Comparison of ENCODE assay signal across 1 cellular context in the genomic region with DNA sequence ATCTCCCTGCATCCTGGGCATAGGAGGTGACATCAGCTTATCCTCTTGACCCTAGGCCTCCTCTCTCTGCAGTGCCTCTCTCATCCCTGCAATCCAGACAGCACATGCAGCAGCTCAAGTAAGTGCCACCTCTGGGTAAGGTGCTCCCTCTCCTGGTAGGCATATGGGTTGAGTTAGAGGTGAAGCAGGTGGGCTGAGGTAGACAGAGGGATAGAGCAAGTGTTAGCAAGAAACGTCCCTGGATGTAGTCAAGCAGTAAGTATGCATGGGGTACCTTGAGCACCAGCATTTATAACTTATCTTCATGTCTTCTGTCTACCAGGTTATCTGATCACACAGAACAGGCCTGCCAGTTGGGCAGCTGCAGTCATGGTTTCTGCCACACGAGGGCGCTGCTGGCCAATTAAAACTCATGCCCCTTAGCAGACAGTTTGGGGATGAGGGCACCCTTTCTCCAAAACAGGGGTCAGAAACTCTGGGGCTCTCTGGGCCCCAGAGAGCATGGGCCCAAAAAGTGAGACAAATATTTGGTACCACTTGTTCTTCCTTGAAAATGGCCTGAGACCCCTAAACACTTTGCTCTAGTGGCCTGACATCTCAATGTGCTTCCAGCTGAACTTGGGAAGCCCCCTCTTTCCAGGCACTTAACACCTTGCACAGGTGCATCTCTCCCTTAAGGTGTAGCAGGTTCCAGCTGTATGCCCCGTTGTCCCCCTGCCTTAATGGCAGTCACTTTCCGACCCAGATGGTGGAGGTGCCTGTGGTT.
TF ChIP-seq lines count a peak whose summit lies in the region.

No MANE protein-coding gene starts in this region.

TF ChIP-seq in K562, 482 proteins besides CTCF, POLR2A, EP300 and RAD21 (continued from another document and continues in another):
- TF ChIP-seq MITF (IDR thresholded peaks at IDR 0.05) (no peak), ZFPM2 (CRISPR knock-in tag; IDR thresholded peaks at IDR 0.05) (no peak), ZNF212 (CRISPR knock-in tag; IDR thresholded peaks at IDR 0.05) (no peak), U2AF2 (optimal IDR thresholded peaks at IDR 0.05; ENCODE audit: low read depth, low read length) (no peak), SAFB (IDR thresholded peaks at IDR 0.05; ENCODE audit: borderline replicate concordance, low read depth, low read length) (no peak), U2AF1 (optimal IDR thresholded peaks at IDR 0.05; ENCODE audit: low read depth, low read length) (no peak), IRF1 (CRISPR knock-in tag; IDR thresholded peaks at IDR 0.05; ENCODE audit: borderline replicate concordance) (no peak), USF2 (CRISPR knock-in tag; IDR thresholded peaks at IDR 0.05) (no peak), L3MBTL2 (IDR thresholded peaks at IDR 0.05) (0 out of 2 replicates have a peak, but pooled peaks have one; percentile 12), ELK1 (CRISPR knock-in tag; IDR thresholded peaks at IDR 0.05) (no peak), HDAC3 (IDR thresholded peaks at IDR 0.05; ENCODE audit: borderline replicate concordance, partially characterized antibody) (no peak), SMARCB1 (IDR thresholded peaks at IDR 0.05; ENCODE audit: insufficient read length, low read depth) (no peak), TGIF2 (CRISPR knock-in tag; IDR thresholded peaks at IDR 0.05) (no peak), ZNF583 (CRISPR knock-in tag; IDR thresholded peaks at IDR 0.05) (no peak), ZNF12 (CRISPR knock-in tag; IDR thresholded peaks at IDR 0.05) (no peak), ESRRA (IDR thresholded peaks at IDR 0.05; ENCODE audit: borderline replicate concordance, low read depth) (0 out of 2 replicates have a peak, but pooled peaks have one; percentile 19), TAF7 (tag; IDR thresholded peaks at IDR 0.05) (no peak), THAP12 (CRISPR knock-in tag; IDR thresholded peaks at IDR 0.05) (no peak), CAMTA2 (CRISPR knock-in tag; conservative IDR thresholded peaks at IDR 0.05) (no peak), SRF (CRISPR knock-in tag; IDR thresholded peaks at IDR 0.05) (no peak), TRIM28 (IDR thresholded peaks at IDR 0.05) (no peak), ZFP36 (IDR thresholded peaks at IDR 0.05; ENCODE audit: low read depth, low read length, partially characterized antibody) (no peak), ZKSCAN1 (IDR thresholded peaks at IDR 0.05; ENCODE audit: low read depth, low read length) (no peak), PTBP1 (IDR thresholded peaks at IDR 0.05; ENCODE audit: low read depth, low read length) (no peak), ZNF121 (CRISPR knock-in tag; conservative IDR thresholded peaks at IDR 0.05) (no peak), BRF1 (IDR thresholded peaks at IDR 0.05; ENCODE audit: borderline replicate concordance, extremely low read depth, insufficient read length) (no peak), FOXJ3 (CRISPR knock-in tag; IDR thresholded peaks at IDR 0.05) (no peak), KDM4B (IDR thresholded peaks at IDR 0.05; ENCODE audit: borderline replicate concordance in 2 of 2, low read depth in 1 of 2) (no peak), FOXK2 (conservative IDR thresholded peaks at IDR 0.05 in 1 of 2, IDR thresholded peaks at IDR 0.05 in 1 of 2; ENCODE audit: low read depth in 2 of 2) (no peak)
- TF ChIP-seq, protein P1, sequence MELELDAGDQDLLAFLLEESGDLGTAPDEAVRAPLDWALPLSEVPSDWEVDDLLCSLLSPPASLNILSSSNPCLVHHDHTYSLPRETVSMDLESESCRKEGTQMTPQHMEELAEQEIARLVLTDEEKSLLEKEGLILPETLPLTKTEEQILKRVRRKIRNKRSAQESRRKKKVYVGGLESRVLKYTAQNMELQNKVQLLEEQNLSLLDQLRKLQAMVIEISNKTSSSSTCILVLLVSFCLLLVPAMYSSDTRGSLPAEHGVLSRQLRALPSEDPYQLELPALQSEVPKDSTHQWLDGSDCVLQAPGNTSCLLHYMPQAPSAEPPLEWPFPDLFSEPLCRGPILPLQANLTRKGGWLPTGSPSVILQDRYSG (tag; conservative IDR thresholded peaks at IDR 0.05; ENCODE audit: low read depth): no peak
- TF ChIP-seq, protein P2, sequence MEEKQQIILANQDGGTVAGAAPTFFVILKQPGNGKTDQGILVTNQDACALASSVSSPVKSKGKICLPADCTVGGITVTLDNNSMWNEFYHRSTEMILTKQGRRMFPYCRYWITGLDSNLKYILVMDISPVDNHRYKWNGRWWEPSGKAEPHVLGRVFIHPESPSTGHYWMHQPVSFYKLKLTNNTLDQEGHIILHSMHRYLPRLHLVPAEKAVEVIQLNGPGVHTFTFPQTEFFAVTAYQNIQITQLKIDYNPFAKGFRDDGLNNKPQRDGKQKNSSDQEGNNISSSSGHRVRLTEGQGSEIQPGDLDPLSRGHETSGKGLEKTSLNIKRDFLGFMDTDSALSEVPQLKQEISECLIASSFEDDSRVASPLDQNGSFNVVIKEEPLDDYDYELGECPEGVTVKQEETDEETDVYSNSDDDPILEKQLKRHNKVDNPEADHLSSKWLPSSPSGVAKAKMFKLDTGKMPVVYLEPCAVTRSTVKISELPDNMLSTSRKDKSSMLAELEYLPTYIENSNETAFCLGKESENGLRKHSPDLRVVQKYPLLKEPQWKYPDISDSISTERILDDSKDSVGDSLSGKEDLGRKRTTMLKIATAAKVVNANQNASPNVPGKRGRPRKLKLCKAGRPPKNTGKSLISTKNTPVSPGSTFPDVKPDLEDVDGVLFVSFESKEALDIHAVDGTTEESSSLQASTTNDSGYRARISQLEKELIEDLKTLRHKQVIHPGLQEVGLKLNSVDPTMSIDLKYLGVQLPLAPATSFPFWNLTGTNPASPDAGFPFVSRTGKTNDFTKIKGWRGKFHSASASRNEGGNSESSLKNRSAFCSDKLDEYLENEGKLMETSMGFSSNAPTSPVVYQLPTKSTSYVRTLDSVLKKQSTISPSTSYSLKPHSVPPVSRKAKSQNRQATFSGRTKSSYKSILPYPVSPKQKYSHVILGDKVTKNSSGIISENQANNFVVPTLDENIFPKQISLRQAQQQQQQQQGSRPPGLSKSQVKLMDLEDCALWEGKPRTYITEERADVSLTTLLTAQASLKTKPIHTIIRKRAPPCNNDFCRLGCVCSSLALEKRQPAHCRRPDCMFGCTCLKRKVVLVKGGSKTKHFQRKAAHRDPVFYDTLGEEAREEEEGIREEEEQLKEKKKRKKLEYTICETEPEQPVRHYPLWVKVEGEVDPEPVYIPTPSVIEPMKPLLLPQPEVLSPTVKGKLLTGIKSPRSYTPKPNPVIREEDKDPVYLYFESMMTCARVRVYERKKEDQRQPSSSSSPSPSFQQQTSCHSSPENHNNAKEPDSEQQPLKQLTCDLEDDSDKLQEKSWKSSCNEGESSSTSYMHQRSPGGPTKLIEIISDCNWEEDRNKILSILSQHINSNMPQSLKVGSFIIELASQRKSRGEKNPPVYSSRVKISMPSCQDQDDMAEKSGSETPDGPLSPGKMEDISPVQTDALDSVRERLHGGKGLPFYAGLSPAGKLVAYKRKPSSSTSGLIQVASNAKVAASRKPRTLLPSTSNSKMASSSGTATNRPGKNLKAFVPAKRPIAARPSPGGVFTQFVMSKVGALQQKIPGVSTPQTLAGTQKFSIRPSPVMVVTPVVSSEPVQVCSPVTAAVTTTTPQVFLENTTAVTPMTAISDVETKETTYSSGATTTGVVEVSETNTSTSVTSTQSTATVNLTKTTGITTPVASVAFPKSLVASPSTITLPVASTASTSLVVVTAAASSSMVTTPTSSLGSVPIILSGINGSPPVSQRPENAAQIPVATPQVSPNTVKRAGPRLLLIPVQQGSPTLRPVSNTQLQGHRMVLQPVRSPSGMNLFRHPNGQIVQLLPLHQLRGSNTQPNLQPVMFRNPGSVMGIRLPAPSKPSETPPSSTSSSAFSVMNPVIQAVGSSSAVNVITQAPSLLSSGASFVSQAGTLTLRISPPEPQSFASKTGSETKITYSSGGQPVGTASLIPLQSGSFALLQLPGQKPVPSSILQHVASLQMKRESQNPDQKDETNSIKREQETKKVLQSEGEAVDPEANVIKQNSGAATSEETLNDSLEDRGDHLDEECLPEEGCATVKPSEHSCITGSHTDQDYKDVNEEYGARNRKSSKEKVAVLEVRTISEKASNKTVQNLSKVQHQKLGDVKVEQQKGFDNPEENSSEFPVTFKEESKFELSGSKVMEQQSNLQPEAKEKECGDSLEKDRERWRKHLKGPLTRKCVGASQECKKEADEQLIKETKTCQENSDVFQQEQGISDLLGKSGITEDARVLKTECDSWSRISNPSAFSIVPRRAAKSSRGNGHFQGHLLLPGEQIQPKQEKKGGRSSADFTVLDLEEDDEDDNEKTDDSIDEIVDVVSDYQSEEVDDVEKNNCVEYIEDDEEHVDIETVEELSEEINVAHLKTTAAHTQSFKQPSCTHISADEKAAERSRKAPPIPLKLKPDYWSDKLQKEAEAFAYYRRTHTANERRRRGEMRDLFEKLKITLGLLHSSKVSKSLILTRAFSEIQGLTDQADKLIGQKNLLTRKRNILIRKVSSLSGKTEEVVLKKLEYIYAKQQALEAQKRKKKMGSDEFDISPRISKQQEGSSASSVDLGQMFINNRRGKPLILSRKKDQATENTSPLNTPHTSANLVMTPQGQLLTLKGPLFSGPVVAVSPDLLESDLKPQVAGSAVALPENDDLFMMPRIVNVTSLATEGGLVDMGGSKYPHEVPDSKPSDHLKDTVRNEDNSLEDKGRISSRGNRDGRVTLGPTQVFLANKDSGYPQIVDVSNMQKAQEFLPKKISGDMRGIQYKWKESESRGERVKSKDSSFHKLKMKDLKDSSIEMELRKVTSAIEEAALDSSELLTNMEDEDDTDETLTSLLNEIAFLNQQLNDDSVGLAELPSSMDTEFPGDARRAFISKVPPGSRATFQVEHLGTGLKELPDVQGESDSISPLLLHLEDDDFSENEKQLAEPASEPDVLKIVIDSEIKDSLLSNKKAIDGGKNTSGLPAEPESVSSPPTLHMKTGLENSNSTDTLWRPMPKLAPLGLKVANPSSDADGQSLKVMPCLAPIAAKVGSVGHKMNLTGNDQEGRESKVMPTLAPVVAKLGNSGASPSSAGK (IDR thresholded peaks at IDR 0.05): no peak
- TF ChIP-seq, protein P3, sequence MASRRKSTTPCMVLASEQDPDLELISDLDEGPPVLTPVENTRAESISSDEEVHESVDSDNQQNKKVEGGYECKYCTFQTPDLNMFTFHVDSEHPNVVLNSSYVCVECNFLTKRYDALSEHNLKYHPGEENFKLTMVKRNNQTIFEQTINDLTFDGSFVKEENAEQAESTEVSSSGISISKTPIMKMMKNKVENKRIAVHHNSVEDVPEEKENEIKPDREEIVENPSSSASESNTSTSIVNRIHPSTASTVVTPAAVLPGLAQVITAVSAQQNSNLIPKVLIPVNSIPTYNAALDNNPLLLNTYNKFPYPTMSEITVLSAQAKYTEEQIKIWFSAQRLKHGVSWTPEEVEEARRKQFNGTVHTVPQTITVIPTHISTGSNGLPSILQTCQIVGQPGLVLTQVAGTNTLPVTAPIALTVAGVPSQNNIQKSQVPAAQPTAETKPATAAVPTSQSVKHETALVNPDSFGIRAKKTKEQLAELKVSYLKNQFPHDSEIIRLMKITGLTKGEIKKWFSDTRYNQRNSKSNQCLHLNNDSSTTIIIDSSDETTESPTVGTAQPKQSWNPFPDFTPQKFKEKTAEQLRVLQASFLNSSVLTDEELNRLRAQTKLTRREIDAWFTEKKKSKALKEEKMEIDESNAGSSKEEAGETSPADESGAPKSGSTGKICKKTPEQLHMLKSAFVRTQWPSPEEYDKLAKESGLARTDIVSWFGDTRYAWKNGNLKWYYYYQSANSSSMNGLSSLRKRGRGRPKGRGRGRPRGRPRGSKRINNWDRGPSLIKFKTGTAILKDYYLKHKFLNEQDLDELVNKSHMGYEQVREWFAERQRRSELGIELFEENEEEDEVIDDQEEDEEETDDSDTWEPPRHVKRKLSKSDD (conservative IDR thresholded peaks at IDR 0.05; ENCODE audit: low read length): no peak
